In the genomic region with DNA sequence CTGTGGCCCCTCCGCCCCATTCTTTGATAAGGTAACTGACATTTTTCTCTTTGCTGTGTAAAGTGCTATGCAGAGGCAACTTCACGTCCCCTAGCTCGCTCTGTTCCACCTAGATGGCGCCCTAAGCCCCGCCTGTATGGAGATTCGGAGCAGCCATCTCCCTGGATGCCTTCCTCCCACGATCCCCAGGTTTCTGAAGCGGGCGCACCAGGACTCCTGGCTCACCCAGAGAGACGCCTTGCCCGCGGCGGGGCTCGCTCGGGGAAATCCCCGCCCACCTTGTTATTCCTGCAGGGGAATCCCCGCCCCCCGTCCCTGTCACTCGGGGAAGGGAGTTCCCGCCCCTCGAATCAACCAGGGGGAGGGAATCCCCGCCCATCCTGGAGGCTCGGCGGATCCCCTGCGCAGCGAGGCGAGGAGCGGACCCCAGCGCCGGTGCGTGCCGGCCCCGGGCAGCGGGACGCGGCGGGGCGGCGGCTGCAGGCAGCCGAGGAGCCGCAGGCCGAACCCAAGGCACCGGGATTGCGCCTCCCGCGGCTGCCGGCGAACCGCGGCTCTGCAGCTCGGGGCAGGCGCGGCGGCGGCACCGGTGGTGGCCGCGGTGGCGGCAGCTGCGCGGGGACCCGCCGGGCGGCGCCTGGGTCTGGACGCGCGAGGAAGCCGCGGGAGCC, we compare ENCODE assay signal across 8 cellular contexts. TPM values are rescaled to one million over a fixed set of nuclear protein-coding genes. Genes with fewer than 3 reads are reported as not detected.
A peak's percentile ranks its signal among the peaks of the same experiment; 100 is the strongest.
DNase-seq lines count a peak whose midpoint lies in the region; ATAC-seq and TF ChIP-seq lines count a peak whose summit lies in the region.

A gene (plus strand): TSS at position 384 of the 671 bp plus-strand sequence.

- ATAC-seq in HG02642 (IDR thresholded peaks at IDR 0.05; ENCODE audit: poor library complexity, unreplicated experiment) = peak; percentile 81
- peak; percentile 86 for ATAC-seq in sciatic nerve
- no peak for ATAC-seq in HG03457 (IDR thresholded peaks at IDR 0.05; ENCODE audit: unreplicated experiment)

- peaks cover 30% of the 10 kb centered on the region for H3K27me3 Mint-ChIP-seq in T-helper 2 cell treated with Interferon-gamma antibody and Interleukin-4, amounts not matched to agents 5 μg/mL and 100 μg/mL, for 36 hours (ENCODE audit: low read depth)

- intact Hi-C loops in sciatic nerve (cut with DNase I) = no loop called here

- no peaks in the 10 kb centered on the region for H3K36me3 Mint-ChIP-seq in T-helper 2 cell treated with Interferon-gamma antibody and Interleukin-4, amounts not matched to agents 5 μg/mL and 100 μg/mL, for 36 hours (ENCODE audit: low read depth)

- peak within 1 kb of the TSS; percentile 83 for H3K4me3 Mint-ChIP-seq in T-helper 2 cell treated with Interferon-gamma antibody and Interleukin-4, amounts not matched to agents 5 μg/mL and 100 μg/mL, for 36 hours

- H3K9me3 Mint-ChIP-seq in T-helper 2 cell treated with Interferon-gamma antibody and Interleukin-4, amounts not matched to agents 5 μg/mL and 100 μg/mL, for 36 hours = no peaks in the 10 kb centered on the region

- peak; percentile 57 for TF ChIP-seq CTCF in GM12873 (IDR thresholded peaks at IDR 0.05; ENCODE audit: insufficient read depth, low read depth, low read length, missing control alignments)

- H3K4me1 Mint-ChIP-seq in T-helper 2 cell treated with Interferon-gamma antibody and Interleukin-4, amounts not matched to agents 5 μg/mL and 100 μg/mL, for 36 hours (ENCODE audit: low read depth) = peaks cover 3% of the 10 kb centered on the region

- no peak within 1 kb of the TSS for H3K27ac Mint-ChIP-seq in T-helper 2 cell treated with Interferon-gamma antibody and Interleukin-4, amounts not matched to agents 5 μg/mL and 100 μg/mL, for 36 hours

- DNase-seq in NCI-H128 (lab: John Stamatoyannopoulos, UW; ENCODE audit: unreplicated experiment) (peak; percentile 58), anterior cingulate cortex (lab: John Stamatoyannopoulos, UW) (peak; percentile 36 to 88 (median 76)), hippocampal formation (lab: John Stamatoyannopoulos, UW) (peak; percentile 72 to 84), sciatic nerve (ENCODE audit: low spot score) (peak; percentile 86)
- DNase-seq in T-helper 2 cell treated with Interferon-gamma antibody and Interleukin-4, amounts not matched to agents 5 μg/mL and 100 μg/mL, for 36 hours (ENCODE audit: low spot score) = peak; percentile 72

RNA-seq across cellular contexts. Expression of the gene that starts here (rescaled TPM):
- 105 TPM for total RNA-seq in sciatic nerve
